In the genomic region with DNA sequence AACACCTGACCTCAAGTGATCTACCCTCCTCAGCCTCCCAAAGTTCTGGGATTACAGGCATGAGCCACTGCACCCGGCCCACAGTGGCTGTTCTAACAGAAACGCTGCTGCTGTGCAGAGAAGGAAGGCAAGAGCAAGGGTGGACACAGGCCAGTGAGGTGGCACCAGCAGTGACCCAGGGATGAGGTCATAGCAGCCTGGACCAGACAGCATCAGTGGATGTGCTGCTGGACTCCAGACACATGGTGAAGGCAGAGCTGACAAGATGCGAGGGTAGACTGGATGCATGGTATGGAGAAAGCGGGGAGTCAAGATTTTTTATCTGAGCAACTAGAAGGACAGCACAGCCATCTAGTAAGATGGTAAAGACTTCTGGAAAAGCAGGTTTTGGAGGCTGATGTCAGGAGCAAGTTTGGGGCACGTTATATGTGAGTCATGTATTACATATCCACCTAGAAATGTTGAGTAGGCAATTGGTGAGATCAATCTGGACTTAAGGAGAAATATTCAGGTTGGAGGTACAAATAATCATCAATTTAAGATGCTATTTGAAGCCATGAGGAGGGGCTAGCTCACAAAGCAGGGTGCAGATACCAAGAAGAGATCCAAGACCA, we compare ENCODE assay signal across 1 cellular context.
TF ChIP-seq lines count a peak whose summit lies in the region.

No MANE protein-coding gene starts in this region.

TF ChIP-seq in H1, 55 proteins besides CTCF, POLR2A, EP300 and RAD21:
- TF ChIP-seq CBX8 (IDR thresholded peaks at IDR 0.05; ENCODE audit: borderline replicate concordance, low read depth, low read length), result no peak
- no peak for TF ChIP-seq NRF1 (IDR thresholded peaks at IDR 0.05; ENCODE audit: low read depth, low read length)
